8 cellular contexts compared by ENCODE assay signal in genomic region chr14:22319526-22320352, GRCh38.
DNase-seq lines count a peak whose midpoint lies in the region; ATAC-seq, FAIRE-seq and TF ChIP-seq lines count a peak whose summit lies in the region.

No MANE protein-coding gene starts in this region.

- H4K91ac ChIP-seq in H9 (ENCODE audit: insufficient read length, low read depth, low read length): no peak overlapping the region

- no peak overlapping the region for H2BK120ac ChIP-seq in H9 (ENCODE audit: low read depth, low read length, poor library complexity, severe bottlenecking)

- H3K23ac ChIP-seq in H9 (ENCODE audit: insufficient read length, low read depth, low read length): no peak overlapping the region

- H4K5ac ChIP-seq in H9 (ENCODE audit: insufficient read length, low read depth, low read length): no peak overlapping the region

- H3K79me2 ChIP-seq in H9 (ENCODE audit: insufficient read depth, low read length): no peaks in the 10 kb centered on the region

- no peak overlapping the region for H2BK12ac ChIP-seq in H9 (ENCODE audit: insufficient read length, low read depth, low read length)

- H3K9me3 ChIP-seq in H9 (ENCODE audit: control insufficient read depth, low read depth, low read length) (no peaks in the 10 kb centered on the region), small intestine (ENCODE audit: control insufficient read depth, low read depth) (no peaks in the 10 kb centered on the region)

- H4K20me1 ChIP-seq in H9 (ENCODE audit: control insufficient read depth, insufficient read depth, insufficient read length): no peaks in the 10 kb centered on the region

- ATAC-seq in left ventricle myocardium superior: peak; percentile 72
- ATAC-seq in HG03139 (IDR thresholded peaks at IDR 0.05; ENCODE audit: unreplicated experiment): no peak
- ATAC-seq in GM19455 (IDR thresholded peaks at IDR 0.05; ENCODE audit: unreplicated experiment): no peak

- intact Hi-C loops in left ventricle myocardium superior (cut with micrococcal nuclease): loop anchor here (1.0 kb wide), 1 partner anchor 56 kb away; no protein-coding TSS in a partner anchor

- H2BK15ac ChIP-seq in H9 (ENCODE audit: low read depth, low read length): no peak overlapping the region

- no peaks in the 10 kb centered on the region for H3K36me3 ChIP-seq in small intestine (ENCODE audit: control insufficient read depth in 2 of 2, insufficient read depth in 2 of 2, low read length in 2 of 2)

- H2BK5ac ChIP-seq in H9 (ENCODE audit: insufficient read length, low read length): no peak overlapping the region

- H3K27me3 ChIP-seq in H9 (ENCODE audit: insufficient read depth, low read length) (no peaks in the 10 kb centered on the region), small intestine (ENCODE audit: control insufficient read depth in 2 of 2, insufficient read depth in 2 of 2, low read length in 2 of 2) (no peaks in the 10 kb centered on the region)

- no peak overlapping the region for H2AK5ac ChIP-seq in H9 (ENCODE audit: insufficient read length, low read length)

- DNase-seq in DMS53 (lab: John Stamatoyannopoulos, UW): peak; percentile 80
- peak; percentile 40 for DNase-seq in H9
- DNase-seq in NCI-H69 (lab: John Stamatoyannopoulos, UW): peak; percentile 64
- peak in 29 of 56 donors; percentile 2 to 83 (median 27) for DNase-seq in amygdala (lab: John Stamatoyannopoulos, UW)
- DNase-seq in left ventricle myocardium superior: peak; percentile 37
- DNase-seq in small intestine: peak; percentile 58

- H3K27ac Mint-ChIP-seq in H9: no peak overlapping the region; a peak in 2 of 7 replicates

- H3K18ac ChIP-seq in H9 (ENCODE audit: insufficient read length, low read depth, low read length): no peak overlapping the region

- H2BK20ac ChIP-seq in H9 (ENCODE audit: low read depth, low read length, poor library complexity, severe bottlenecking): no peak overlapping the region

- H3K27ac ChIP-seq in H9 (ENCODE audit: insufficient read length, low read depth, low read length) (no peak overlapping the region), small intestine (ENCODE audit: low read depth in 1 of 2, low read length in 1 of 2) (no peak overlapping the region)

- H3K4me3 ChIP-seq in small intestine (ENCODE audit: low read depth in 1 of 2, low read length in 2 of 2): no peak overlapping the region

- no peak for FAIRE-seq in small intestine (lab: Jason Lieb, UNC)

- no peak overlapping the region for H3T11ph ChIP-seq in H9 (ENCODE audit: low read length)

- no peak overlapping the region for H3K14ac ChIP-seq in H9 (ENCODE audit: insufficient read depth, low read length)

- no peak overlapping the region for H3K4me3 Mint-ChIP-seq in H9

- H2AFZ ChIP-seq in H9 (ENCODE audit: low read length): no peak overlapping the region

- H3K9ac ChIP-seq in H9 (ENCODE audit: extremely low read depth, insufficient read length, low read length): no peak overlapping the region

- H3K4me1 Mint-ChIP-seq in H9: peaks cover 0 to 2% of the 10 kb centered on the region in 2 experiments; a peak in 2 of 4 replicates

- H3K4me1 ChIP-seq in H9 (ENCODE audit: insufficient read depth, low read length) (no peaks in the 10 kb centered on the region), small intestine (ENCODE audit: control insufficient read depth in 2 of 2, insufficient read depth in 1 of 2, low read depth in 1 of 2, low read length in 1 of 2) (no peaks in the 10 kb centered on the region)

- WGBS in H9 (ENCODE audit: extremely low coverage, insufficient read length, low lambda C conversion rate): no CpG with 5 or more reads among the region's 4 CpGs
- 31 to 36% (median 36%) methylated on average over 4 of the region's 4 CpGs for whole genome bisulfite sequencing in small intestine, 3 donors

- no peak overlapping the region for H3K4ac ChIP-seq in H9 (ENCODE audit: low read depth, low read length)

- no peaks in the 10 kb centered on the region for H3K23me2 ChIP-seq in H9 (ENCODE audit: insufficient read length, low read depth, low read length, poor library complexity, severe bottlenecking)

- no peaks in the 10 kb centered on the region for H3K27me3 Mint-ChIP-seq in H9 (ENCODE audit: low read depth)

- H3K9me3 Mint-ChIP-seq in H9: no peaks in the 10 kb centered on the region

- H3K36me3 Mint-ChIP-seq in H9 (ENCODE audit: insufficient read depth in 1 of 3, low read depth in 3 of 3): no peaks in the 10 kb centered on the region; a peak in 1 of 7 replicates

- peak; percentile 76 for TF ChIP-seq CTCF in H9 (conservative IDR thresholded peaks at IDR 0.05)

- H3K56ac ChIP-seq in H9 (ENCODE audit: insufficient read length, low read depth, low read length): no peak overlapping the region

- no peak overlapping the region for H4K8ac ChIP-seq in H9 (replicated peaks; ENCODE audit: insufficient read length, low read depth, low read length)

- H3K4me2 ChIP-seq in H9 (ENCODE audit: insufficient read depth, insufficient read length, low read length): no peak overlapping the region

- H3K79me1 ChIP-seq in H9 (ENCODE audit: insufficient read depth, low read depth, low read length, poor library complexity, severe bottlenecking): no peaks in the 10 kb centered on the region

Comparison
In these comparisons a context has a peak if more than half of its experiments do, and no peak if none do; other contexts are left out.
1. DNase-seq: peak in every context shown above with its lines; median percentile 80 in DMS53; 64 in NCI-H69; 58 in small intestine; 40 in H9; 37 in left ventricle myocardium superior; 27 in amygdala.